ENCODE assay signal across 1 cellular context in the genomic region with DNA sequence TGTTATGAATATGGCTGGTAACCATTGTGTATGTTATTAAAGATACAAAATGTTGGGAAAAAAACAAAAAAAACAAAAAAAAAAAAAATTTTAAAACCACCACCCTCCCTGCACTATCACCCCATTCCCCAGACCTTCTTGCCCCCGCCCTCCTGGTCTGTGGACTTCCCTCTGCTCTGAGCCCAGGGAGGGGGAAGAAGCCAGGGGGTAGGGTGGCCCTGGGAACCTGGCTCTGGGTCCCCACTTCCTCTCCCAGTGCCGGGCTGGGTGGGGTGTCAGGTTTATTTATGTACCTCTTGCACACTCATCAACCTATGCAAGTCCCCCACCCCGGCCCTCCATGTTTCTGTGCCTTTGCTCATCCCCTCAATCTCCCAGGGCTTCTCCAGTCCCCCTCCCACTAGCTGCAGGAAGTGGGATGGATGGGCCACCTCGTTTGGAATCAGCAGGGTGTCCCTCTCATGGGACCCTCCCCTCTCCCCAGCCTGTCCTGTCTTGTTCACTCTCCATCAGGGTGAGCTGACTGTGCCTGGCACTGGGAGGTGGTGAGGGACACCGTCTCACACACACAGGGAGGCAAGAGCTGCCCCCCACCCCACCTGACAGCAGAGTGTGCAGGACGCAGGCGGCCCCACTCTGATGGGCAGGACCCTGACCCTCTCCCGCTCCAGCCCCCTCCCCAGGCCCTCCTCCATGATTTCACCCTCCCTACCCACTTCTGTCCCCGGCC.
TF ChIP-seq lines count a peak whose summit lies in the region.

No MANE protein-coding gene starts in this region.

TF ChIP-seq in SK-N-SH treated with all-trans-retinoic acid at 6 μM for 48 hours, 23 proteins besides CTCF, POLR2A, EP300 and RAD21:
- TF ChIP-seq, protein P1, sequence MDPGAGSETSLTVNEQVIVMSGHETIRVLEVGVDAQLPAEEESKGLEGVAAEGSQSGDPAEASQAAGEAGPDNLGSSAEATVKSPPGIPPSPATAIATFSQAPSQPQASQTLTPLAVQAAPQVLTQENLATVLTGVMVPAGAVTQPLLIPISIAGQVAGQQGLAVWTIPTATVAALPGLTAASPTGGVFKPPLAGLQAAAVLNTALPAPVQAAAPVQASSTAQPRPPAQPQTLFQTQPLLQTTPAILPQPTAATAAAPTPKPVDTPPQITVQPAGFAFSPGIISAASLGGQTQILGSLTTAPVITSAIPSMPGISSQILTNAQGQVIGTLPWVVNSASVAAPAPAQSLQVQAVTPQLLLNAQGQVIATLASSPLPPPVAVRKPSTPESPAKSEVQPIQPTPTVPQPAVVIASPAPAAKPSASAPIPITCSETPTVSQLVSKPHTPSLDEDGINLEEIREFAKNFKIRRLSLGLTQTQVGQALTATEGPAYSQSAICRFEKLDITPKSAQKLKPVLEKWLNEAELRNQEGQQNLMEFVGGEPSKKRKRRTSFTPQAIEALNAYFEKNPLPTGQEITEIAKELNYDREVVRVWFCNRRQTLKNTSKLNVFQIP (CRISPR knock-in tag; IDR thresholded peaks at IDR 0.05; ENCODE audit: borderline replicate concordance, low read depth): no peak
- TF ChIP-seq, protein P2, sequence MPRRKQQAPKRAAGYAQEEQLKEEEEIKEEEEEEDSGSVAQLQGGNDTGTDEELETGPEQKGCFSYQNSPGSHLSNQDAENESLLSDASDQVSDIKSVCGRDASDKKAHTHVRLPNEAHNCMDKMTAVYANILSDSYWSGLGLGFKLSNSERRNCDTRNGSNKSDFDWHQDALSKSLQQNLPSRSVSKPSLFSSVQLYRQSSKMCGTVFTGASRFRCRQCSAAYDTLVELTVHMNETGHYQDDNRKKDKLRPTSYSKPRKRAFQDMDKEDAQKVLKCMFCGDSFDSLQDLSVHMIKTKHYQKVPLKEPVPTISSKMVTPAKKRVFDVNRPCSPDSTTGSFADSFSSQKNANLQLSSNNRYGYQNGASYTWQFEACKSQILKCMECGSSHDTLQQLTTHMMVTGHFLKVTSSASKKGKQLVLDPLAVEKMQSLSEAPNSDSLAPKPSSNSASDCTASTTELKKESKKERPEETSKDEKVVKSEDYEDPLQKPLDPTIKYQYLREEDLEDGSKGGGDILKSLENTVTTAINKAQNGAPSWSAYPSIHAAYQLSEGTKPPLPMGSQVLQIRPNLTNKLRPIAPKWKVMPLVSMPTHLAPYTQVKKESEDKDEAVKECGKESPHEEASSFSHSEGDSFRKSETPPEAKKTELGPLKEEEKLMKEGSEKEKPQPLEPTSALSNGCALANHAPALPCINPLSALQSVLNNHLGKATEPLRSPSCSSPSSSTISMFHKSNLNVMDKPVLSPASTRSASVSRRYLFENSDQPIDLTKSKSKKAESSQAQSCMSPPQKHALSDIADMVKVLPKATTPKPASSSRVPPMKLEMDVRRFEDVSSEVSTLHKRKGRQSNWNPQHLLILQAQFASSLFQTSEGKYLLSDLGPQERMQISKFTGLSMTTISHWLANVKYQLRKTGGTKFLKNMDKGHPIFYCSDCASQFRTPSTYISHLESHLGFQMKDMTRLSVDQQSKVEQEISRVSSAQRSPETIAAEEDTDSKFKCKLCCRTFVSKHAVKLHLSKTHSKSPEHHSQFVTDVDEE (CRISPR knock-in tag; IDR thresholded peaks at IDR 0.05): no peak
- TF ChIP-seq TCF4 (CRISPR knock-in tag; IDR thresholded peaks at IDR 0.05; ENCODE audit: borderline replicate concordance) (no peak), ESRRG (CRISPR knock-in tag; IDR thresholded peaks at IDR 0.05) (no peak), ZNF70 (CRISPR knock-in tag; IDR thresholded peaks at IDR 0.05) (no peak), ZC3H10 (CRISPR knock-in tag; IDR thresholded peaks at IDR 0.05) (no peak), OSR1 (CRISPR knock-in tag; IDR thresholded peaks at IDR 0.05) (no peak), GLIS3 (CRISPR knock-in tag; IDR thresholded peaks at IDR 0.05) (no peak), ARNTL (CRISPR knock-in tag; IDR thresholded peaks at IDR 0.05; ENCODE audit: borderline replicate concordance, low read depth) (no peak), CSDC2 (CRISPR knock-in tag; IDR thresholded peaks at IDR 0.05) (no peak), ZNF8 (CRISPR knock-in tag; IDR thresholded peaks at IDR 0.05) (no peak), TOX (CRISPR knock-in tag; IDR thresholded peaks at IDR 0.05; ENCODE audit: borderline replicate concordance) (no peak), ISL1 (CRISPR knock-in tag; IDR thresholded peaks at IDR 0.05) (no peak), PPARA (CRISPR knock-in tag; IDR thresholded peaks at IDR 0.05; ENCODE audit: borderline replicate concordance) (no peak), ZFP30 (CRISPR knock-in tag; IDR thresholded peaks at IDR 0.05) (no peak), SNAI2 (CRISPR knock-in tag; IDR thresholded peaks at IDR 0.05) (no peak)
- TF ChIP-seq, protein P3, sequence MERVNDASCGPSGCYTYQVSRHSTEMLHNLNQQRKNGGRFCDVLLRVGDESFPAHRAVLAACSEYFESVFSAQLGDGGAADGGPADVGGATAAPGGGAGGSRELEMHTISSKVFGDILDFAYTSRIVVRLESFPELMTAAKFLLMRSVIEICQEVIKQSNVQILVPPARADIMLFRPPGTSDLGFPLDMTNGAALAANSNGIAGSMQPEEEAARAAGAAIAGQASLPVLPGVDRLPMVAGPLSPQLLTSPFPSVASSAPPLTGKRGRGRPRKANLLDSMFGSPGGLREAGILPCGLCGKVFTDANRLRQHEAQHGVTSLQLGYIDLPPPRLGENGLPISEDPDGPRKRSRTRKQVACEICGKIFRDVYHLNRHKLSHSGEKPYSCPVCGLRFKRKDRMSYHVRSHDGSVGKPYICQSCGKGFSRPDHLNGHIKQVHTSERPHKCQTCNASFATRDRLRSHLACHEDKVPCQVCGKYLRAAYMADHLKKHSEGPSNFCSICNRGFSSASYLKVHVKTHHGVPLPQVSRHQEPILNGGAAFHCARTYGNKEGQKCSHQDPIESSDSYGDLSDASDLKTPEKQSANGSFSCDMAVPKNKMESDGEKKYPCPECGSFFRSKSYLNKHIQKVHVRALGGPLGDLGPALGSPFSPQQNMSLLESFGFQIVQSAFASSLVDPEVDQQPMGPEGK (CRISPR knock-in tag; IDR thresholded peaks at IDR 0.05; ENCODE audit: borderline replicate concordance): no peak
- TF ChIP-seq, protein P4, sequence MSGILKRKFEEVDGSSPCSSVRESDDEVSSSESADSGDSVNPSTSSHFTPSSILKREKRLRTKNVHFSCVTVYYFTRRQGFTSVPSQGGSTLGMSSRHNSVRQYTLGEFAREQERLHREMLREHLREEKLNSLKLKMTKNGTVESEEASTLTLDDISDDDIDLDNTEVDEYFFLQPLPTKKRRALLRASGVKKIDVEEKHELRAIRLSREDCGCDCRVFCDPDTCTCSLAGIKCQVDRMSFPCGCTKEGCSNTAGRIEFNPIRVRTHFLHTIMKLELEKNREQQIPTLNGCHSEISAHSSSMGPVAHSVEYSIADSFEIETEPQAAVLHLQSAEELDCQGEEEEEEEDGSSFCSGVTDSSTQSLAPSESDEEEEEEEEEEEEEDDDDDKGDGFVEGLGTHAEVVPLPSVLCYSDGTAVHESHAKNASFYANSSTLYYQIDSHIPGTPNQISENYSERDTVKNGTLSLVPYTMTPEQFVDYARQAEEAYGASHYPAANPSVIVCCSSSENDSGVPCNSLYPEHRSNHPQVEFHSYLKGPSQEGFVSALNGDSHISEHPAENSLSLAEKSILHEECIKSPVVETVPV (CRISPR knock-in tag; IDR thresholded peaks at IDR 0.05): no peak
- TF ChIP-seq, protein P5, sequence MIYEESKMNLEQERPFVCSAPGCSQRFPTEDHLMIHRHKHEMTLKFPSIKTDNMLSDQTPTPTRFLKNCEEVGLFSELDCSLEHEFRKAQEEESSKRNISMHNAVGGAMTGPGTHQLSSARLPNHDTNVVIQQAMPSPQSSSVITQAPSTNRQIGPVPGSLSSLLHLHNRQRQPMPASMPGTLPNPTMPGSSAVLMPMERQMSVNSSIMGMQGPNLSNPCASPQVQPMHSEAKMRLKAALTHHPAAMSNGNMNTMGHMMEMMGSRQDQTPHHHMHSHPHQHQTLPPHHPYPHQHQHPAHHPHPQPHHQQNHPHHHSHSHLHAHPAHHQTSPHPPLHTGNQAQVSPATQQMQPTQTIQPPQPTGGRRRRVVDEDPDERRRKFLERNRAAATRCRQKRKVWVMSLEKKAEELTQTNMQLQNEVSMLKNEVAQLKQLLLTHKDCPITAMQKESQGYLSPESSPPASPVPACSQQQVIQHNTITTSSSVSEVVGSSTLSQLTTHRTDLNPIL (CRISPR knock-in tag; IDR thresholded peaks at IDR 0.05; ENCODE audit: low read depth): no peak
